Comparison of ENCODE assay signal across 11 cellular contexts in the genomic region with DNA sequence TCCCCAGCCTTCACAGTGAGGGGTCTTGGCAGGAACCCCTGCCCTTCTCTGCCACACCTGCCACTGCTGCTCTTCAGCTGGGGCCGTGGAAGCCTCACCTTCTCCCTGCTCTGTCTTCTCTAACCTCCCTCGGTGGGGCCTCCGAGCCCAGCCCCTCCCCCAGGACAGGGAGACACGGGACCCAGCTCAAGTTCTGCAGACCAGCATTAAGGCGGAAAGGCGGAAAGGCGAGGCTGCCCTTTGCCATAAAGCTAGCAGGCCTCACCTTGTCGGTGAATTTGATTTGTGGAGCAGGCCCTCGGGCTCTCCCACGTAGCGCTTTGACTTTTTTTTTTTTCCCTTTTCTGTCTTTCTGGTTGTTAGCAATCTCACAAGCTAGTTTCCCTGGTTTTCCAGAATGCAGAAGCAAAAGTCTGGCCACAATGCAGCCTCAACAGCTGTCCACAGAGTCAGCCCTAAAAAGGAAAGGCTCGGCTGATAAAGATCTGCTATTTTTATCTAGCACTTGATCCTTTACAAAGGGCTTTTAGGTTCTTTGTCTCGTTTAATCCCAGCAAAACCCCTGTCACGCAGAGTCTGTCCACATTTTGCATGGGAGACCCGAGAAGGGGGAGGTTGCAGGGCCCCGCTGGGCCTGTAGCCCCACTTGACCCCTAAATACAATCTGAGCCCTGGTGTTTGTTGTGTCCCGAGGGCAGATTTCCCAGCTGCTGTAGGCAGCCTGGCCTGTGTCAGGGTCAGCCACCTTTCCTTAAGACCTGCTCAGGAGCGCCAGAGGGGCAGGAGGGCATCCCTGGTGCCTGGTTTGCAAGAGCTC.
A peak's percentile ranks its signal among the peaks of the same experiment; 100 is the strongest.
DNase-seq lines count a peak whose midpoint lies in the region; ATAC-seq and TF ChIP-seq lines count a peak whose summit lies in the region.
"Had no signal": no experiment of that assay in that cellular context is flagged by ENCODE, and none has a peak within 500 bp of the region (broad histone marks: within the 10 kb centered on the region; RNA-seq: fewer than 3 reads in every experiment).

No MANE protein-coding gene starts in this region.

- peaks cover 91% of the 10 kb centered on the region for H3K4me1 ChIP-seq in KMS-11 (ENCODE audit: low read depth, poor library complexity, severe bottlenecking)
- H3K4me1 ChIP-seq in muscle layer of colon (ENCODE audit: insufficient read depth, low read length) = peaks cover 66% of the 10 kb centered on the region

- peak overlapping the region in 1 of 2 donors; percentile 66 for H3K27ac Mint-ChIP-seq in effector memory CD8-positive, alpha-beta T cell
- H3K27ac Mint-ChIP-seq: CD8-positive, alpha-beta memory T cell had no signal

- no peak overlapping the region for H3K4me3 Mint-ChIP-seq in effector memory CD8-positive, alpha-beta T cell
- H3K4me3 Mint-ChIP-seq: CD8-positive, alpha-beta memory T cell had no signal

- H3K4me2 ChIP-seq in KMS-11 = peak overlapping the region; percentile 99

- peaks cover 23 to 28% of the 10 kb centered on the region in 2 donors for H3K4me1 Mint-ChIP-seq in effector memory CD8-positive, alpha-beta T cell (ENCODE audit: low read depth in 2 of 2)

- H4K20me1 ChIP-seq in KMS-11 (ENCODE audit: insufficient read depth) = no peaks in the 10 kb centered on the region

- H3K4me3 ChIP-seq in KMS-11 (IDR thresholded peaks at IDR 0.05; ENCODE audit: insufficient read depth, low read depth, low read length) = no peak overlapping the region
- peak overlapping the region in 1 of 2 donors; percentile 32 for H3K4me3 ChIP-seq in muscle layer of colon (ENCODE audit: low read depth in 1 of 2, low read length in 2 of 2)

- H3K9me3 ChIP-seq in muscle layer of colon (ENCODE audit: low read length) = no peaks in the 10 kb centered on the region

- ATAC-seq in GM18505 (IDR thresholded peaks at IDR 0.05; ENCODE audit: unreplicated experiment) (no peak), GM19035 (IDR thresholded peaks at IDR 0.05; ENCODE audit: unreplicated experiment) (no peak)
- ATAC-seq in effector memory CD8-positive, alpha-beta T cell (replicated peaks) = no peak
- ATAC-seq: naive thymus-derived CD8-positive, alpha-beta T cell had no signal

- H3K9me3 Mint-ChIP-seq in effector memory CD8-positive, alpha-beta T cell = no peaks in the 10 kb centered on the region
- H3K9me3 Mint-ChIP-seq: naive thymus-derived CD8-positive, alpha-beta T cell had no signal

- H3K79me2 ChIP-seq in KMS-11 (ENCODE audit: insufficient read depth, low read depth) = peaks cover 87% of the 10 kb centered on the region

- H3K9ac ChIP-seq in KMS-11 (peak overlapping the region; percentile 86; the same call in 1 of the 2 replicates), muscle layer of colon (ENCODE audit: low read length) (peak overlapping the region; percentile 24)

- H3K27me3 ChIP-seq in KMS-11 (ENCODE audit: insufficient read depth, low read depth) = no peaks in the 10 kb centered on the region
- no peaks in the 10 kb centered on the region for H3K27me3 ChIP-seq in muscle layer of colon (ENCODE audit: control insufficient read depth in 1 of 2, insufficient read depth in 2 of 2, low read length in 2 of 2)

- no peaks in the 10 kb centered on the region for H3K36me3 ChIP-seq in KMS-11 (ENCODE audit: insufficient read depth)
- peaks cover 7% of the 10 kb centered on the region for H3K36me3 ChIP-seq in muscle layer of colon (ENCODE audit: insufficient read depth, low read length)

- peak; percentile 51 for DNase-seq in Ammon's horn (ENCODE audit: low spot score)
- no peak for DNase-seq in effector memory CD8-positive, alpha-beta T cell
- no peak for DNase-seq in SHP77 treated with DMSO at 0.1 percent for 48 hours (lab: John Stamatoyannopoulos, UW)
- DNase-seq: CD8-positive, alpha-beta memory T cell; NCI-H526 treated with DMSO at 0.1 percent for 48 hours had no signal

- no peak overlapping the region for H2AFZ ChIP-seq in KMS-11 (ENCODE audit: low read depth)

- TF ChIP-seq POLR2A in GM18505 (IDR thresholded peaks at IDR 0.05; ENCODE audit: borderline replicate concordance, extremely low read depth, insufficient read depth, insufficient read length) = no peak

- no peak for TF ChIP-seq CTCF in KMS-11 (conservative IDR thresholded peaks at IDR 0.05; ENCODE audit: low read depth, low read length)

- no peaks in the 10 kb centered on the region for H3K27me3 Mint-ChIP-seq in effector memory CD8-positive, alpha-beta T cell

- no peaks in the 10 kb centered on the region for H3K36me3 Mint-ChIP-seq in effector memory CD8-positive, alpha-beta T cell (ENCODE audit: insufficient read depth)

- peak overlapping the region; percentile 87 for H3K27ac ChIP-seq in KMS-11
- H3K27ac ChIP-seq in angular gyrus (ENCODE audit: low read depth, low read length) = peak overlapping the region; percentile 86
- H3K27ac ChIP-seq in muscle layer of colon (ENCODE audit: low read depth, low read length) = peak overlapping the region; percentile 65
